ENCODE assay signal across 1 cellular context in the genomic region with DNA sequence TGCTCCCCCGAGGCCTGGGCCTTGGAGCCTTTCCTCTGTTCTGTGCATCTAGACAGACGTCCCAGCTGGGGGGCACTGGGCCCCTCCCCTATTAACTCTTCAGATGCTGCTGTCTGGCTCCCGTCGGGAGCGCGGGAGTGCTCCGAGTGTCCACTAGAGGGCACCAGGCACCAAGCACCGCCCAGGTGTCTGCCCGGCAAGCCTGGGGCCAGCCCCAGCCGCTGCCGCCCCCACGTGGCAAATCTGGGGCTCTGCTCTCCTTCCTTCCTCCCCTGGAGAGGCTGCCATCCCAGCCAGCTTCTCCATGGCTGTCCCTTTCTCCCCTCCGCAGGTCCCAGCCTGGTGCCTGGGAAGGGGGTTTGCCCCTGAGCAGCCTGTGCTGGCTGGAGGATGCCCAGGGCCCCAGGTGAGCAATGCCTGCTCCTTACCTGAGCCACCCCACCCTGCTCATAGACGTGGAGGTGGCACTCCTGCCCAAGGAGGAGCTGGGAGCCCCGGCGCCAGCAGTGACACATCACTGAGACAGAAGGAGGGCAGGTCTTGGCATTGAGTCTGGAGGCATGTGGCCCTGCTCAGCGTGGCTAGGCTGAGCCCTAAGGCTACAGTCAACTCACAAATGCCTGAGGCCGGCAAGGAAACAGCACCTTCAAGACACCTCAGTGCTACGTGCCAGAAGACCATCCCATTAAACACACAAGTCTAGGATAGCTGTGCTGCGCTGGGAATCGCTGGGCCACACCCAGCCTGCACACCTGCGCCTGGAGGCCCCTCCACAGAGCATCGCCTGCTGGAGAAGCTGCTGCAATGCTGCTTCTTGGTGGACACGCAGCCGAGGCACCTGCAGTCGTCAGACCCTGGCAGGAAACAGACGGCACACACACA.
A peak's percentile ranks its signal among the peaks of the same experiment; 100 is the strongest.
TF ChIP-seq lines count a peak whose summit lies in the region.

No MANE protein-coding gene starts in this region.

TF ChIP-seq in HepG2, 621 proteins besides CTCF, POLR2A, EP300 and RAD21 (continued from another document and continues in another):
- no peak for TF ChIP-seq PRDM10 (CRISPR knock-in tag; IDR thresholded peaks at IDR 0.05; ENCODE audit: low read depth)
- 0 out of 4 replicates have a peak, but pooled peaks of 1 of the 2 experiments have one; percentile 1 for TF ChIP-seq MAFK (conservative IDR thresholded peaks at IDR 0.05 in 1 of 2, IDR thresholded peaks at IDR 0.05 in 1 of 2; ENCODE audit: low read length in 2 of 2)
- TF ChIP-seq HNRNPLL (IDR thresholded peaks at IDR 0.05; ENCODE audit: low read depth, low read length, poor library complexity, severe bottlenecking) = peak; percentile 54
- TF ChIP-seq KAT7 (CRISPR knock-in tag; IDR thresholded peaks at IDR 0.05; ENCODE audit: borderline replicate concordance) = peak; percentile 47; the same call in 1 of the 2 replicates
- peak; percentile 74 for TF ChIP-seq ZFP91 (CRISPR knock-in tag; IDR thresholded peaks at IDR 0.05; ENCODE audit: borderline replicate concordance)
- TF ChIP-seq SKI (IDR thresholded peaks at IDR 0.05; ENCODE audit: partially characterized antibody) = peak; percentile 84
- TF ChIP-seq PHF5A (CRISPR knock-in tag; IDR thresholded peaks at IDR 0.05; ENCODE audit: low read depth, unreplicated experiment) = peak; percentile 91
- TF ChIP-seq ZNF770 (CRISPR knock-in tag; IDR thresholded peaks at IDR 0.05) = peak; percentile 35; the same call in 1 of the 2 replicates
- no peak for TF ChIP-seq ZNF34 (CRISPR knock-in tag; IDR thresholded peaks at IDR 0.05; ENCODE audit: borderline replicate concordance)
- no peak for TF ChIP-seq PCBP2 (optimal IDR thresholded peaks at IDR 0.05; ENCODE audit: low read depth, low read length, poor library complexity, severe bottlenecking)
- TF ChIP-seq, protein P1, sequence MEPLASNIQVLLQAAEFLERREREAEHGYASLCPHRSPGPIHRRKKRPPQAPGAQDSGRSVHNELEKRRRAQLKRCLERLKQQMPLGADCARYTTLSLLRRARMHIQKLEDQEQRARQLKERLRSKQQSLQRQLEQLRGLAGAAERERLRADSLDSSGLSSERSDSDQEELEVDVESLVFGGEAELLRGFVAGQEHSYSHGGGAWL (CRISPR knock-in tag; IDR thresholded peaks at IDR 0.05) = peak; percentile 62; the same call in 1 of the 2 replicates
- TF ChIP-seq CBX5 (CRISPR knock-in tag; IDR thresholded peaks at IDR 0.05; ENCODE audit: borderline replicate concordance) = peak; percentile 42; the same call in 1 of the 2 replicates
- no peak for TF ChIP-seq IRX3 (CRISPR knock-in tag; IDR thresholded peaks at IDR 0.05; ENCODE audit: borderline replicate concordance, low read depth)
- TF ChIP-seq FOXK1 (CRISPR knock-in tag; IDR thresholded peaks at IDR 0.05; ENCODE audit: borderline replicate concordance, low read depth) = peak; percentile 41; the same call in 1 of the 2 replicates
- peak; percentile 41 for TF ChIP-seq CBX1 (IDR thresholded peaks at IDR 0.05; ENCODE audit: low read depth)
- peak; percentile 73; the same call in 1 of the 2 replicates for TF ChIP-seq ZFP90 (CRISPR knock-in tag; IDR thresholded peaks at IDR 0.05; ENCODE audit: borderline replicate concordance)
- TF ChIP-seq NFKBIZ (CRISPR knock-in tag; IDR thresholded peaks at IDR 0.05) = peak; percentile 65; the same call in 1 of the 2 replicates
- TF ChIP-seq GATAD1 (CRISPR knock-in tag; IDR thresholded peaks at IDR 0.05) = peak; percentile 72
- TF ChIP-seq ZNF644 (CRISPR knock-in tag; IDR thresholded peaks at IDR 0.05; ENCODE audit: low read depth) = 0 out of 2 replicates have a peak, but pooled peaks have one; percentile 29
- TF ChIP-seq PHF8 (CRISPR knock-in tag; IDR thresholded peaks at IDR 0.05) = peak; percentile 37
- peak; percentile 69 for TF ChIP-seq TBL1XR1 (IDR thresholded peaks at IDR 0.05; ENCODE audit: borderline replicate concordance, low read length, partially characterized antibody)
- peak; percentile 58; the same call in 1 of the 2 replicates for TF ChIP-seq BHLHE40 (IDR thresholded peaks at IDR 0.05; ENCODE audit: low read length)
- TF ChIP-seq HNF1B (CRISPR knock-in tag; IDR thresholded peaks at IDR 0.05) = peak; percentile 76; the same call in 1 of the 2 replicates
- TF ChIP-seq ZSCAN31 (CRISPR knock-in tag; IDR thresholded peaks at IDR 0.05; ENCODE audit: low read depth) = peak; percentile 52; the same call in 1 of the 2 replicates
- peak; percentile 59; the same call in 1 of the 2 replicates for TF ChIP-seq ZNF263 (CRISPR knock-in tag; IDR thresholded peaks at IDR 0.05)
- TF ChIP-seq KAT8 (CRISPR knock-in tag; IDR thresholded peaks at IDR 0.05) = peak; percentile 74; the same call in 1 of the 2 replicates
- TF ChIP-seq ZBTB7B (CRISPR knock-in tag; IDR thresholded peaks at IDR 0.05) = peak; percentile 94; the same call in 1 of the 2 replicates
- peak; percentile 58 for TF ChIP-seq PTBP1 (IDR thresholded peaks at IDR 0.05; ENCODE audit: low read depth, low read length, poor library complexity, severe bottlenecking)
- peak; percentile 69; the same call in 1 of the 2 replicates for TF ChIP-seq ZMYM4 (CRISPR knock-in tag; IDR thresholded peaks at IDR 0.05)
- TF ChIP-seq, protein P2, sequence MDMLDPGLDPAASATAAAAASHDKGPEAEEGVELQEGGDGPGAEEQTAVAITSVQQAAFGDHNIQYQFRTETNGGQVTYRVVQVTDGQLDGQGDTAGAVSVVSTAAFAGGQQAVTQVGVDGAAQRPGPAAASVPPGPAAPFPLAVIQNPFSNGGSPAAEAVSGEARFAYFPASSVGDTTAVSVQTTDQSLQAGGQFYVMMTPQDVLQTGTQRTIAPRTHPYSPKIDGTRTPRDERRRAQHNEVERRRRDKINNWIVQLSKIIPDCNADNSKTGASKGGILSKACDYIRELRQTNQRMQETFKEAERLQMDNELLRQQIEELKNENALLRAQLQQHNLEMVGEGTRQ (IDR thresholded peaks at IDR 0.05; ENCODE audit: low read depth, low read length) = peak; percentile 33; the same call in 1 of the 2 replicates
- TF ChIP-seq, protein P2 (CRISPR knock-in tag; IDR thresholded peaks at IDR 0.05; ENCODE audit: borderline replicate concordance) = no peak
- TF ChIP-seq ZNF619 (CRISPR knock-in tag; IDR thresholded peaks at IDR 0.05) = peak; percentile 64; the same call in 1 of the 2 replicates
- peak; percentile 64 for TF ChIP-seq SRSF1 (optimal IDR thresholded peaks at IDR 0.05; ENCODE audit: low read depth, low read length)
- TF ChIP-seq NFYC (CRISPR knock-in tag; IDR thresholded peaks at IDR 0.05) = peak; percentile 47; the same call in 1 of the 2 replicates
- TF ChIP-seq NR1H2 (CRISPR knock-in tag; IDR thresholded peaks at IDR 0.05; ENCODE audit: borderline replicate concordance, low read depth) = no peak
- TF ChIP-seq GMEB1 (CRISPR knock-in tag; IDR thresholded peaks at IDR 0.05; ENCODE audit: borderline replicate concordance) = peak; percentile 28; the same call in 1 of the 2 replicates
- TF ChIP-seq ZNF232 (CRISPR knock-in tag; IDR thresholded peaks at IDR 0.05; ENCODE audit: borderline replicate concordance) = 0 out of 2 replicates have a peak, but pooled peaks have one; percentile 59
- peak; percentile 62 for TF ChIP-seq FOXO1 (CRISPR knock-in tag; IDR thresholded peaks at IDR 0.05)
- no peak for TF ChIP-seq CENPX (CRISPR knock-in tag; IDR thresholded peaks at IDR 0.05)
- peak; percentile 58; the same call in 1 of the 2 replicates for TF ChIP-seq ZNF331 (CRISPR knock-in tag; IDR thresholded peaks at IDR 0.05)
- TF ChIP-seq ZNF24 (IDR thresholded peaks at IDR 0.05) = 0 out of 2 replicates have a peak, but pooled peaks have one; percentile 18
- no peak for TF ChIP-seq LCORL (IDR thresholded peaks at IDR 0.05)
- TF ChIP-seq LCORL (CRISPR knock-in tag; IDR thresholded peaks at IDR 0.05) = peak; percentile 53; the same call in 1 of the 2 replicates
- TF ChIP-seq ZNF282 (IDR thresholded peaks at IDR 0.05; ENCODE audit: partially characterized antibody) = no peak
- TF ChIP-seq NCOA2 (CRISPR knock-in tag; IDR thresholded peaks at IDR 0.05) = peak; percentile 40
- no peak for TF ChIP-seq ADNP (CRISPR knock-in tag; IDR thresholded peaks at IDR 0.05)
- TF ChIP-seq TFDP1 (CRISPR knock-in tag; IDR thresholded peaks at IDR 0.05; ENCODE audit: borderline replicate concordance) = peak; percentile 28; the same call in 1 of the 2 replicates
